20 cellular contexts compared by ENCODE assay signal in the genomic region with DNA sequence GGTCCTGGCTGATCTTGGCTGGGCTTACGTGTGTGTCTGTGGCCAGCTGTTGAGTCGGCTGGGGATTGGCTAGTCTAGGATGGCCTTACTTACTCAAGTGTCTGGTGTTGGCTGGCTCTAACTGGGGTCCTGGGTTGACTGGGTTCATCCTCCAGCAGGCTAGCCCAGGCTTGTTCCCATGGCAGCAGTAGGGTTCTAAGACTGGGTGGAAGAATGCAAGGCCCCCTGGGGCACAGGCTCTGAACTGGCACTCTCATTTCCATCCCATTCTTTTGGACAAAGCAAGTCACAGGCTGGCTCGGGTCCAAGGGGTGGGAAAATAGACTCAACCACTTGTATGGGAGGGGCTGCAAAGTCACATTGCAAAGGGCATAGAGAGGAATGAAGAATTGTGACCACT. TPM values are rescaled to one million over a fixed set of nuclear protein-coding genes. Genes with fewer than 3 reads are reported as not detected.
"Had no signal": no experiment of that assay in that cellular context is flagged by ENCODE, and none has a peak within 500 bp of the region (broad histone marks: within the 10 kb centered on the region; RNA-seq: fewer than 3 reads in every experiment).

No MANE protein-coding gene starts in this region.

- H3K4me1 ChIP-seq: stomach had no signal

- H3K4me3 ChIP-seq: dorsolateral prefrontal cortex, stomach, thoracic aorta had no signal

- H3K27ac ChIP-seq: dorsolateral prefrontal cortex, stomach, thoracic aorta had no signal

- H3K36me3 ChIP-seq: stomach, thoracic aorta had no signal

- ATAC-seq: left lobe of liver had no signal

- H3K9me3 ChIP-seq: stomach, thoracic aorta had no signal

- DNase-seq: activated B cell treated with CpG ODN at 0.5 μM for 24 hours; activated CD4-positive, alpha-beta T cell treated with anti-CD3 and anti-CD28 coated beads, Interleukin-2, amount 10 ng/mL, durations not matched to agents 24 days and 14 days; activated CD8-positive, alpha-beta memory T cell treated with anti-CD3 and anti-CD28 coated beads, Interleukin-2, amount 50 U/mL, for 48 hours; activated gamma-delta T cell treated with Interleukin-2 at 50 U/mL for 16 hours; amniotic stem cell; dorsolateral prefrontal cortex; naive B cell; nucleus accumbens; retina; stimulated activated CD4-positive, alpha-beta T cell treated with anti-CD3 and anti-CD28 coated beads, Interleukin-12 subunit alpha, Interleukin-12 subunit beta, amount 100 ng/mL, for 4 hours; stimulated activated CD4-positive, alpha-beta T cell treated with anti-CD3 and anti-CD28 coated beads, Interleukin-2, amount 100 ng/mL, for 24 hours; stomach had no signal

RNA-seq across cellular contexts. Expression of a gene that starts 7.9 kb away (rescaled TPM):
- total RNA-seq: activated B cell treated with CpG ODN at 0.5 μM for 24 hours, cardiac septum, left lobe of liver, lung microvascular endothelial cell, mononuclear cell, thoracic aorta, ureter had no signal
- polyA plus RNA-seq: esophagus, keratinocyte had no signal
